Comparison of ENCODE assay signal across 8 cellular contexts in the genomic region with DNA sequence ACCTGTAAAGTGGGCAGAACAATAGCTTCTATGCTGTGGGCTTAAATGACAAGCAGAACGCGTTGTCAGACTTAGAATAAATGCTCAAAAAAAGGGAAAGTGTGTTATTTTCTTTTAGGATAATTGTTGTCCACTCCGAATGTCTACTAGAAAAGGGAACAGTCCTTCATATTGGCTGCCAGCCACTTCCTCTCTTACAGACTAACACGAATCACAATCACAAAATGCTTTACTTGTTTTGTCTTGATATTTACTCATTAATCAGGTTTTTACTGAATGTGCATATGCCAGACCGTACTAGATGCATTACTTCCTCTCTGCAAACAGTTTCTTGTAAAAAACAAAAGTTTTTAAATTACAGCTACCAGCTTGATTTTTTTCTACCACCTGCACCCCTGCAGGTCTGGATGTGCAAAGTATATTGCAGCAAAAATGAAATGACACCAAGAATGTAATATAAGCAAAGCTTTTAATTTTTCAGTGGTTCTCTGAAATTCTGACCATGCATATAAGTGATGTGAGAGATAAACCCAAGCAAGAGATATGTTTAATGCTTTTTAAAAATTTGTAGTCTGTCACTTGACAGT. TPM values are rescaled to one million over a fixed set of nuclear protein-coding genes. Genes with fewer than 3 reads are reported as not detected.
A peak's percentile ranks its signal among the peaks of the same experiment; 100 is the strongest.
DNase-seq lines count a peak whose midpoint lies in the region; ATAC-seq and TF ChIP-seq lines count a peak whose summit lies in the region.

No MANE protein-coding gene starts in this region.

- DNase-seq in AML-193 (lab: John Stamatoyannopoulos, UW), result peak; percentile 24 to 25
- DNase-seq in KBM-7, result peak; percentile 46
- no peak for DNase-seq in astrocyte of the cerebellum (ENCODE audit: low read depth)
- DNase-seq in mesendoderm, result no peak
- no peak for DNase-seq in midbrain (lab: John Stamatoyannopoulos, UW)

- peak overlapping the region; percentile 97 for H3K56ac ChIP-seq in mesendoderm (ENCODE audit: low read length)

- no CpG with 5 or more reads among the region's 5 CpGs for WGBS in mesendoderm (ENCODE audit: extremely low coverage, insufficient coverage, low lambda C conversion rate)

- H3K36me3 ChIP-seq in mesendoderm (ENCODE audit: control insufficient read depth, insufficient read depth, low read length), result no peaks in the 10 kb centered on the region

- no peak overlapping the region for H2BK5ac ChIP-seq in mesendoderm (ENCODE audit: low read length)

- H3K79me1 ChIP-seq in mesendoderm (ENCODE audit: low read length), result peaks cover 17% of the 10 kb centered on the region

- no peak for TF ChIP-seq CTCF in astrocyte of the cerebellum (IDR thresholded peaks at IDR 0.05; ENCODE audit: low read depth, low read length, missing control alignments)

- no peak overlapping the region for H2BK120ac ChIP-seq in mesendoderm (ENCODE audit: low read depth, low read length)

- peak overlapping the region; percentile 82 for H3K4me3 ChIP-seq in astrocyte of the cerebellum (ENCODE audit: low read depth, low read length)
- H3K4me3 ChIP-seq in mesendoderm (ENCODE audit: low read length), result peak overlapping the region; percentile 65

- no peaks in the 10 kb centered on the region for H3K4me1 ChIP-seq in mesendoderm (ENCODE audit: control insufficient read depth, low read depth, low read length)

- H4K5ac ChIP-seq in mesendoderm (ENCODE audit: low read length), result no peak overlapping the region

- H3K27me3 ChIP-seq in mesendoderm (ENCODE audit: insufficient read depth, low read length, poor library complexity), result no peaks in the 10 kb centered on the region

- H3K23ac ChIP-seq in mesendoderm (ENCODE audit: low read length), result no peak overlapping the region

- H3K79me2 ChIP-seq in mesendoderm (ENCODE audit: control insufficient read depth, insufficient read depth, low read length), result peaks cover 16% of the 10 kb centered on the region

- no peak overlapping the region for H4K8ac ChIP-seq in mesendoderm (ENCODE audit: low read depth, low read length)

- H2AK5ac ChIP-seq in mesendoderm (ENCODE audit: low read length), result no peak overlapping the region

- H3K27ac ChIP-seq in mesendoderm (ENCODE audit: low read depth, low read length), result no peak overlapping the region

- peak overlapping the region; percentile 70 for H3K9ac ChIP-seq in mesendoderm (ENCODE audit: low read length)

- H3K18ac ChIP-seq in mesendoderm (ENCODE audit: low read length), result no peak overlapping the region

- peak overlapping the region; percentile 82 for H3K4me2 ChIP-seq in mesendoderm (ENCODE audit: low read length)

- H3K4ac ChIP-seq in mesendoderm (ENCODE audit: low read depth, low read length), result no peak overlapping the region

- in situ Hi-C loops in KBM-7 (cut with MboI; ENCODE audit: low pct_unique_long_range_greater_than_20kb, low sequenced_read_pairs), result no loop called here
- in situ Hi-C loops in astrocyte of the cerebellum (cut with HindIII; ENCODE audit: low sequenced_read_pairs), result no loop called here

- no peak for ATAC-seq in GM19467 (IDR thresholded peaks at IDR 0.05; ENCODE audit: unreplicated experiment)
- ATAC-seq in HG03280 (IDR thresholded peaks at IDR 0.05; ENCODE audit: unreplicated experiment), result no peak
- ATAC-seq in GM21447 (IDR thresholded peaks at IDR 0.05; ENCODE audit: unreplicated experiment), result no peak

- H2BK15ac ChIP-seq in mesendoderm (replicated peaks; ENCODE audit: low read depth), result no peak overlapping the region

RNA-seq across cellular contexts. Expression of gene DHX35, which starts 0.8 kb away (rescaled TPM):
- polyA plus RNA-seq in mesendoderm (2013, experiment 1 of 2), result 11.1 TPM
- 10.7 TPM for polyA plus RNA-seq in mesendoderm (2013, experiment 2 of 2)

RNA-seq across cellular contexts. Expression of gene FAM83D, which starts 36.8 kb away (rescaled TPM):
- 55.2 TPM for polyA plus RNA-seq in mesendoderm (2013, experiment 1 of 2)
- polyA plus RNA-seq in mesendoderm (2013, experiment 2 of 2), result 54.8 TPM

Comparison
In these comparisons a context has a peak if more than half of its experiments do, and no peak if none do; other contexts are left out.
1. DNase-seq: peak in AML-193 (2 of 2) and KBM-7 (single experiment); none in astrocyte of the cerebellum (single experiment), mesendoderm (single experiment) and midbrain (single experiment).